15 cellular contexts compared by ENCODE assay signal in genomic region chr17:81251943-81252301, GRCh38. TPM values are rescaled to one million over a fixed set of nuclear protein-coding genes. Genes with fewer than 3 reads are reported as not detected.
A peak's percentile ranks its signal among the peaks of the same experiment; 100 is the strongest.
DNase-seq lines count a peak whose midpoint lies in the region; ATAC-seq and TF ChIP-seq lines count a peak whose summit lies in the region.
"Had no signal": no experiment of that assay in that cellular context is flagged by ENCODE, and none has a peak within 500 bp of the region (broad histone marks: within the 10 kb centered on the region; RNA-seq: fewer than 3 reads in every experiment).

No MANE protein-coding gene starts in this region.

- H3K9me3 Mint-ChIP-seq in neural crest cell = no peaks in the 10 kb centered on the region

- H3K4me1 ChIP-seq in colonic mucosa = peaks cover 41% of the 10 kb centered on the region

- TF ChIP-seq CTCF in colonic mucosa (IDR thresholded peaks at IDR 0.05) = no peak
- no peak for TF ChIP-seq CTCF in neural crest cell (conservative IDR thresholded peaks at IDR 0.05)

- peaks cover 4% of the 10 kb centered on the region for H3K27me3 Mint-ChIP-seq in neural crest cell (ENCODE audit: low read depth)

- H3K27ac ChIP-seq in colonic mucosa = peak overlapping the region; percentile 39
- H3K27ac ChIP-seq: A549, heart right ventricle, HL-60, left lung, thyroid gland had no signal

- H3K27me3 ChIP-seq in colonic mucosa = no peaks in the 10 kb centered on the region
- H3K27me3 ChIP-seq: heart right ventricle, left lung, thyroid gland had no signal

- H3K9ac ChIP-seq in colonic mucosa (ENCODE audit: low read depth in 2 of 2, low read length in 2 of 2) = no peak overlapping the region

- H3K4me3 Mint-ChIP-seq in neural crest cell = peak overlapping the region; percentile 23

- H3K9me3 ChIP-seq in colonic mucosa = no peaks in the 10 kb centered on the region
- H3K9me3 ChIP-seq: A549, heart right ventricle, left lung, thyroid gland had no signal

- H3K36me3 ChIP-seq in colonic mucosa = no peaks in the 10 kb centered on the region

- peaks cover 29% of the 10 kb centered on the region for H3K4me1 Mint-ChIP-seq in neural crest cell

- DNase-seq in NCI-H2107 treated with DMSO at 0.1 percent for 48 hours (lab: John Stamatoyannopoulos, UW; ENCODE audit: unreplicated experiment) (peak; percentile 94), NCI-H2107 (lab: John Stamatoyannopoulos, UW) (no peak), NCI-H510A treated with DMSO at 0.1 percent for 48 hours (lab: John Stamatoyannopoulos, UW) (peak; percentile 94), colonic mucosa (no peak), neural crest cell (ENCODE audit: low read depth, low spot score) (no peak), GOT3 (lab: John Stamatoyannopoulos, UW) (no peak)
- no peak for DNase-seq in effector CD8-positive, alpha-beta T cell (lab: John Stamatoyannopoulos, UW)
- DNase-seq: activated naive CD4-positive, alpha-beta T cell; thyroid gland had no signal

- no peak for ATAC-seq in GM19463 (IDR thresholded peaks at IDR 0.05; ENCODE audit: unreplicated experiment)
- ATAC-seq: A549, left lung had no signal

- H3K4me3 ChIP-seq in colonic mucosa = no peak overlapping the region
- H3K4me3 ChIP-seq: A549, heart right ventricle, left lung, smooth muscle cell, thyroid gland had no signal

- H3K27ac Mint-ChIP-seq in neural crest cell (ENCODE audit: unreplicated experiment) = no peak overlapping the region

- intact Hi-C loops in colonic mucosa (cut with DNase I) = loop anchor here (2.0 to 5.0 kb wide), 2 partner anchors 233 to 350 kb away; no protein-coding TSS in a partner anchor

- peaks cover 5% of the 10 kb centered on the region for H3K36me3 Mint-ChIP-seq in neural crest cell (ENCODE audit: low read depth)

RNA-seq across cellular contexts. Expression of gene NDUFAF8, which starts 12.8 kb away (rescaled TPM):
- 10 to 100 TPM; 22.4 to 58.2 TPM for total RNA-seq in colonic mucosa
- total RNA-seq in neural crest cell = 54.5 and 68.2 TPM in 2 replicates

RNA-seq across cellular contexts. Expression of gene TEPSIN, which starts 13.1 kb away (rescaled TPM):
- total RNA-seq in colonic mucosa (10 to 100 TPM; 29.3 to 46.7 TPM), neural crest cell (36.9 and 40.4 TPM in 2 replicates)

RNA-seq across cellular contexts. Expression of gene CEP131, which starts 29.2 kb away (rescaled TPM):
- total RNA-seq in colonic mucosa = 10 to 100 TPM in 1 of 2 donors, 1 to 10 TPM in 1; 4.3 to 15.0 TPM
- 40.7 and 42.5 TPM in 2 replicates for total RNA-seq in neural crest cell

RNA-seq across cellular contexts. Expression of gene SLC38A10, which starts 43.2 kb away (rescaled TPM):
- 100 to 1,000 TPM in 1 of 2 donors, 10 to 100 TPM in 1; 67.5 to 139 TPM for total RNA-seq in colonic mucosa
- 59.6 and 63.3 TPM in 2 replicates for total RNA-seq in neural crest cell

Comparison
In these comparisons a context has a peak if more than half of its experiments do, and no peak if none do; other contexts are left out.
1. DNase-seq: peak in NCI-H2107 treated with DMSO at 0.1 percent for 48 hours (single experiment) and NCI-H510A treated with DMSO at 0.1 percent for 48 hours (single experiment); none in NCI-H2107 (single experiment), colonic mucosa (single experiment), neural crest cell (single experiment), GOT3 (single experiment) and effector CD8-positive, alpha-beta T cell (single experiment).